In genomic region chr11:114553642-114554041, GRCh38 we compare ENCODE assay signal across 17 cellular contexts. TPM values are rescaled to one million over a fixed set of nuclear protein-coding genes. Genes with fewer than 3 reads are reported as not detected.
"Had no signal": no experiment of that assay in that cellular context is flagged by ENCODE, and none has a peak within 500 bp of the region (broad histone marks: within the 10 kb centered on the region; RNA-seq: fewer than 3 reads in every experiment).

No MANE protein-coding gene starts in this region.

- H3K27ac ChIP-seq: adrenal gland, tibial artery had no signal

- H3K27me3 ChIP-seq: adrenal gland, tibial artery had no signal

- ATAC-seq: right cardiac atrium; stimulated activated effector memory CD8-positive, alpha-beta T cell treated with anti-CD3 and anti-CD28 coated beads, Interleukin-12 subunit alpha, Interleukin-12 subunit beta, amount 100 ng/mL, for 72 hours; T-helper 17 cell had no signal

- H3K36me3 ChIP-seq: adrenal gland, tibial artery had no signal

- DNase-seq: activated B cell treated with CpG ODN at 0.5 μM for 24 hours; activated CD4-positive, alpha-beta T cell treated with anti-CD3 and anti-CD28 coated beads, Interleukin-2, amount 10 ng/mL, durations not matched to agents 7 days and 5 days; activated CD8-positive, alpha-beta memory T cell treated with anti-CD3 and anti-CD28 coated beads for 24 hours; activated naive CD4-positive, alpha-beta T cell treated with anti-CD3 and anti-CD28 coated beads, Interleukin-2, amount 10 ng/mL, durations not matched to agents 7 days and 5 days; adrenal gland; cerebellar nuclear complex; hippocampal formation; kidney glomerular epithelial cell; naive B cell; posterior cingulate gyrus; right cardiac atrium; T-helper 17 cell; tibial artery had no signal

- H3K4me1 ChIP-seq: adrenal gland, tibial artery had no signal

- H3K4me3 ChIP-seq: adrenal gland, tibial artery had no signal

- H3K9me3 ChIP-seq: adrenal gland, tibial artery had no signal

RNA-seq across cellular contexts. Expression of gene NXPE1, which starts 6.0 kb away (rescaled TPM):
- total RNA-seq: activated B cell treated with CpG ODN at 0.5 μM for 24 hours; activated CD4-positive, alpha-beta T cell treated with anti-CD3 and anti-CD28 coated beads, Interleukin-2, amount 10 ng/mL, durations not matched to agents 7 days and 5 days; activated T-helper 2 cell treated with anti-CD3 and anti-CD28 coated beads, Interferon-gamma antibody, Interleukin-2, Interleukin-4, amounts not matched to agents 10 μg/mL and 5 μg/mL and 100 μg/mL, durations not matched to agents 14 hours and 24 hours and 36 hours; lower leg skin; mesothelial cell of epicardium; right cardiac atrium; T-helper 17 cell had no signal
- polyA plus RNA-seq: adrenal gland, right cardiac atrium had no signal

RNA-seq across cellular contexts. Expression of gene NXPE4, which starts 41.9 kb away (rescaled TPM):
- total RNA-seq: activated B cell treated with CpG ODN at 0.5 μM for 24 hours; activated CD4-positive, alpha-beta T cell treated with anti-CD3 and anti-CD28 coated beads, Interleukin-2, amount 10 ng/mL, durations not matched to agents 7 days and 5 days; activated T-helper 2 cell treated with anti-CD3 and anti-CD28 coated beads, Interferon-gamma antibody, Interleukin-2, Interleukin-4, amounts not matched to agents 10 μg/mL and 5 μg/mL and 100 μg/mL, durations not matched to agents 14 hours and 24 hours and 36 hours; adrenal gland; lower leg skin; mesothelial cell of epicardium; right cardiac atrium; T-helper 17 cell had no signal
- polyA plus RNA-seq: adrenal gland, right cardiac atrium had no signal
